13 cellular contexts compared by ENCODE assay signal in the genomic region with DNA sequence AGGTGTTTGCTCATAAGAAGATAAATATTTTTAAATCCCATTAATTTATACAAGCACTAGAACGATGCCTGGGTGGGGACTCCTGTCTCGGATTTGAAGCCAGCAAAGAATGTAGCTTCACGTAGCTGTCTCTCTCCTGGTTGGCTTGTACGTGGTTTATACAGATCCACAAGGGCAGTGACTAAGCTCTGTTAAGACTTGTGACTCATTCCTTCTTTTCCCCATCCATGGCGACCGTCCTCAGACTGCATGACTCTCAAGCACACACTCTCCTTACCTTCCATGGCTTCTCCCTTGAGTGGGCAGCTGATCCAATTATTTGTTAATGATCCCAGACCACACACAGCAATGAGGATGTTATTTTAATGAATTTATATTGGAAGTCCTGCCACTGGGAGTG.
DNase-seq lines count a peak whose midpoint lies in the region; ATAC-seq and TF ChIP-seq lines count a peak whose summit lies in the region.
"Had no signal": no experiment of that assay in that cellular context is flagged by ENCODE, and none has a peak within 500 bp of the region (broad histone marks: within the 10 kb centered on the region; RNA-seq: fewer than 3 reads in every experiment).

No MANE protein-coding gene starts in this region.

- H3K9me3 Mint-ChIP-seq in Caco-2 (ENCODE audit: unreplicated experiment), result peaks cover 16% of the 10 kb centered on the region

- peaks cover 6% of the 10 kb centered on the region for H3K4me1 Mint-ChIP-seq in Caco-2 (ENCODE audit: low read depth, unreplicated experiment)

- H3K4me3 Mint-ChIP-seq in Caco-2 (ENCODE audit: unreplicated experiment), result no peak overlapping the region
- H3K4me3 Mint-ChIP-seq: activated CD8-positive, alpha-beta T cell treated with anti-CD3 and anti-CD28 coated beads, Interleukin-2, amount 10 ng/mL, durations not matched to agents 7 days and 5 days; CD8-positive, alpha-beta T cell had no signal

- H3K4me1 ChIP-seq in Caco-2, result peaks cover 5% of the 10 kb centered on the region; the same call in 1 of the 2 replicates

- H3K27ac Mint-ChIP-seq in Caco-2 (ENCODE audit: unreplicated experiment), result no peak overlapping the region
- H3K27ac Mint-ChIP-seq: activated CD8-positive, alpha-beta T cell treated with anti-CD3 and anti-CD28 coated beads, Interleukin-2, amount 10 ng/mL, durations not matched to agents 7 days and 5 days; CD8-positive, alpha-beta T cell had no signal

- no peaks in the 10 kb centered on the region for H3K27me3 Mint-ChIP-seq in Caco-2 (ENCODE audit: insufficient read depth, unreplicated experiment)

- POLR2A ChIA-PET in AG04449 (lab: Yijun Ruan, JAX) (interaction anchor here (0.9 kb wide), 1 partner anchor 28 kb away, joined by 6 read pairs; no protein-coding TSS in a partner anchor), Caco-2 (lab: Charles Lee) (no interaction called here)

- DNase-seq in AG04449 (ENCODE audit: low read depth, low spot score) (peak; percentile 79), HFF-Myc (ENCODE audit: extremely low read depth, low read depth) (peak; percentile 72), amniotic epithelial cell (ENCODE audit: low read depth) (peak; percentile 81), iris pigment epithelial cell (ENCODE audit: low read depth) (peak; percentile 94), globus pallidus (ENCODE audit: low spot score) (no peak), Caco-2 (no peak)
- DNase-seq: activated CD8-positive, alpha-beta T cell treated with anti-CD3 and anti-CD28 coated beads, Interleukin-2, amount 10 ng/mL, durations not matched to agents 7 days and 5 days; CD8-positive, alpha-beta T cell; Karpas-422; left ventricle myocardium superior; trophoblast cell had no signal

- BruUV-seq in Caco-2 (replicated peaks; lab: Mats Ljungman, UMichigan), result no TSS peak

- CTCF ChIA-PET in AG04449 (lab: Yijun Ruan, JAX) (interaction anchor here (0.7 to 4.5 kb wide), 4 partner anchors 11 to 1098 kb away, joined by 3 to 21 read pairs (median 4); no protein-coding TSS in a partner anchor), Caco-2 (lab: Charles Lee) (no interaction called here)

- no peaks in the 10 kb centered on the region; the same call in 1 of the 2 replicates for H3K27me3 ChIP-seq in Caco-2 (replicated peaks; ENCODE audit: control insufficient read depth, insufficient read depth, low read length)

- H3K36me3 Mint-ChIP-seq in Caco-2 (ENCODE audit: insufficient read depth, unreplicated experiment), result no peaks in the 10 kb centered on the region
- H3K36me3 Mint-ChIP-seq: CD8-positive, alpha-beta T cell had no signal

- ATAC-seq in GM18858 (IDR thresholded peaks at IDR 0.05; ENCODE audit: unreplicated experiment) (no peak), HG02678 (IDR thresholded peaks at IDR 0.05; ENCODE audit: unreplicated experiment) (no peak)
- ATAC-seq: activated CD8-positive, alpha-beta T cell treated with anti-CD3 and anti-CD28 coated beads, Interleukin-2, amount 10 ng/mL, durations not matched to agents 7 days and 5 days; CD8-positive, alpha-beta T cell; left ventricle myocardium superior had no signal

- no peaks in the 10 kb centered on the region for H3K36me3 ChIP-seq in Caco-2 (ENCODE audit: control insufficient read depth, insufficient read depth, low read length)

- no peaks in the 10 kb centered on the region for H3K9me3 ChIP-seq in Caco-2

- intact Hi-C loops in Caco-2 (cut with micrococcal nuclease; ENCODE audit: unreplicated experiment), result no loop called here

- H3K4me3 ChIP-seq in AG04449 (ENCODE audit: low read depth, low read length), result no peak overlapping the region
- no peak overlapping the region for H3K4me3 ChIP-seq in HFF-Myc (replicated peaks; ENCODE audit: low read depth, low read length)
- H3K4me3 ChIP-seq in Caco-2 (ENCODE audit: low read depth, low read length), result no peak overlapping the region

- TF ChIP-seq CTCF in AG04449 (IDR thresholded peaks at IDR 0.05; ENCODE audit: insufficient read depth, low read length, missing control alignments) (no peak), HFF-Myc (IDR thresholded peaks at IDR 0.05; ENCODE audit: low read depth, low read length, missing control alignments) (no peak), Caco-2 (IDR thresholded peaks at IDR 0.05; ENCODE audit: insufficient read depth in 1 of 2, low read depth in 1 of 2, low read length in 1 of 2, severe bottlenecking in 1 of 2, unreplicated experiment in 1 of 2) (no peak)

Comparison
In these comparisons a context has a peak if more than half of its experiments do, and no peak if none do; other contexts are left out.
1. DNase-seq: peak in AG04449 (single experiment), HFF-Myc (single experiment), amniotic epithelial cell (single experiment) and iris pigment epithelial cell (single experiment); none in globus pallidus (single experiment) and Caco-2 (0 of 2).